ENCODE assay signal across 22 cellular contexts in the genomic region with DNA sequence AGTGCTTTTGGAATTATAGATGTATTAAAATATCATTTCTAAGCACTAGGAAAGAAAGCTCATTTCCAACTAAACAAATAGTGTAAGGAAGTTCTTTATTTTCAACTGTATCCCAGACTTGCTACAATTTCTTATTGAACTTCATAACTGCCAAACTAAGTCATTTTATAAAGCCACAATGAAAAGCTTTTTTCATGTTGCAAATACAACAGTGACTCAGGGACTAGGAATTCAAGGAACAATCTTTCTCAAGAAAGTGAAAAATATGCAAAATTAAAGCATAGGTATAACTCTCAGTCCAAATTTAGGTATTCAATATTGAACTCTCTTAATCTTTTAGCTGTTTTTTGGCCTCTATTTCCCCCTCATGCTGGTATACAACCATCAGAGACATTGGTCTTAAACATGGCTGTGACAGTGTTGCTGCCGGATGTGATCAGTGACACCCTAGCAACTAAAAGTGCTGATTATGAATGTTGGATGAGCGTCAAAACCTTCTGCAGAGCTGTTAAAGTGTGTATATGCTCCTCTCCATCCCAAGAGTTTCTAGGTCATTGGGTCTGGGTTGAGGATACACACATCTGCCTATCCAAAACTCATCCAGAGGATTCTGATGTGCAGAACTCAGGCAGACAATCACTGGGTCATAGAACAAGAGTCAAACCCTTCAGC.
A peak's percentile ranks its signal among the peaks of the same experiment; 100 is the strongest.
DNase-seq lines count a peak whose midpoint lies in the region; ATAC-seq, FAIRE-seq and TF ChIP-seq lines count a peak whose summit lies in the region.
"Had no signal": no experiment of that assay in that cellular context is flagged by ENCODE, and none has a peak within 500 bp of the region (broad histone marks: within the 10 kb centered on the region; RNA-seq: fewer than 3 reads in every experiment).

No MANE protein-coding gene starts in this region.

- H3K4me3 ChIP-seq in GM23248, result peak overlapping the region; percentile 40; the same call in 1 of the 2 replicates
- no peak overlapping the region for H3K4me3 ChIP-seq in astrocyte (ENCODE audit: insufficient read depth, low read depth, low read length)
- H3K4me3 ChIP-seq in foreskin fibroblast (ENCODE audit: low read depth in 1 of 2, low read length in 2 of 2), result no peak overlapping the region
- no peak overlapping the region for H3K4me3 ChIP-seq in smooth muscle cell
- H3K4me3 ChIP-seq: coronary artery, ovary, SJCRH30, tibial artery had no signal

- ATAC-seq in GM19035 (IDR thresholded peaks at IDR 0.05; ENCODE audit: unreplicated experiment), result no peak

- H3K9me3 Mint-ChIP-seq in astrocyte (ENCODE audit: unreplicated experiment) (no peaks in the 10 kb centered on the region), chondrocyte (ENCODE audit: low read depth) (peaks cover 16% of the 10 kb centered on the region)

- no peaks in the 10 kb centered on the region for H3K36me3 ChIP-seq in GM23248 (ENCODE audit: low read depth)
- no peaks in the 10 kb centered on the region for H3K36me3 ChIP-seq in astrocyte (ENCODE audit: insufficient read depth, low read length)
- H3K36me3 ChIP-seq in smooth muscle cell (ENCODE audit: low read depth), result no peaks in the 10 kb centered on the region
- H3K36me3 ChIP-seq: ovary, SJCRH30, tibial artery had no signal

- H3K27me3 ChIP-seq in GM23248 (replicated peaks; ENCODE audit: insufficient read depth), result no peaks in the 10 kb centered on the region
- H3K27me3 ChIP-seq in astrocyte (ENCODE audit: insufficient read depth, low read length), result no peaks in the 10 kb centered on the region
- no peaks in the 10 kb centered on the region for H3K27me3 ChIP-seq in smooth muscle cell (ENCODE audit: low read depth)
- H3K27me3 ChIP-seq: ovary, SJCRH30, tibial artery had no signal

- H2AFZ ChIP-seq in GM23248, result peak overlapping the region; percentile 31; the same call in 1 of the 2 replicates
- H2AFZ ChIP-seq in astrocyte (ENCODE audit: low read depth, low read length), result no peak overlapping the region
- H2AFZ ChIP-seq in smooth muscle cell (ENCODE audit: low read depth), result no peak overlapping the region

- H3K27me3 Mint-ChIP-seq in astrocyte (ENCODE audit: low read depth, unreplicated experiment), result no peaks in the 10 kb centered on the region
- no peaks in the 10 kb centered on the region for H3K27me3 Mint-ChIP-seq in chondrocyte (ENCODE audit: low read depth)

- H3K9me2 ChIP-seq in GM23248 (ENCODE audit: insufficient read depth), result no peaks in the 10 kb centered on the region

- H4K20me1 ChIP-seq in GM23248 (ENCODE audit: insufficient read depth), result no peaks in the 10 kb centered on the region
- no peaks in the 10 kb centered on the region for H4K20me1 ChIP-seq in astrocyte (ENCODE audit: insufficient read depth, low read length)
- no peaks in the 10 kb centered on the region for H4K20me1 ChIP-seq in smooth muscle cell (ENCODE audit: low read depth)

- H3K4me1 Mint-ChIP-seq in astrocyte (ENCODE audit: low read depth, unreplicated experiment), result peaks cover 7% of the 10 kb centered on the region
- peaks cover 13% of the 10 kb centered on the region for H3K4me1 Mint-ChIP-seq in chondrocyte (ENCODE audit: low read depth)

- peak overlapping the region; percentile 82 for H3K4me2 ChIP-seq in GM23248 (ENCODE audit: unreplicated experiment)
- peak overlapping the region; percentile 52 for H3K4me2 ChIP-seq in astrocyte (ENCODE audit: low read length)
- peak overlapping the region; percentile 59 for H3K4me2 ChIP-seq in smooth muscle cell

- H3F3A ChIP-seq in GM23248 (ENCODE audit: insufficient read depth) (peaks cover 26% of the 10 kb centered on the region), smooth muscle cell (ENCODE audit: low read depth) (no peaks in the 10 kb centered on the region)

- H3K4me3 Mint-ChIP-seq in astrocyte (ENCODE audit: unreplicated experiment) (no peak overlapping the region), chondrocyte (ENCODE audit: unreplicated experiment) (no peak overlapping the region)

- 65 to 73% methylated on average over 2 of the region's 2 CpGs for WGBS in GM23248 (ENCODE audit: low coverage in 1 of 2, low lambda C conversion rate in 2 of 2, missing lambda C conversion rate in 2 of 2), 2 experiments
- 90% methylated on average over 2 of the region's 2 CpGs for WGBS in smooth muscle cell (ENCODE audit: low lambda C conversion rate)

- no peak overlapping the region for H3K27ac Mint-ChIP-seq in astrocyte (ENCODE audit: unreplicated experiment)
- H3K27ac Mint-ChIP-seq in chondrocyte (ENCODE audit: unreplicated experiment), result no peak overlapping the region

- no peak for TF ChIP-seq CTCF in astrocyte (IDR thresholded peaks at IDR 0.05; ENCODE audit: insufficient read depth, low read depth, low read length)
- no peak for TF ChIP-seq CTCF in foreskin fibroblast (IDR thresholded peaks at IDR 0.05; ENCODE audit: low read depth, low read length)
- TF ChIP-seq CTCF in smooth muscle cell (IDR thresholded peaks at IDR 0.05; ENCODE audit: borderline replicate concordance, insufficient read depth, poor library complexity, severe bottlenecking), result no peak
- TF ChIP-seq CTCF in chondrocyte (IDR thresholded peaks at IDR 0.05), result no peak

- H3K9me3 ChIP-seq in GM23248 (ENCODE audit: low read depth) (no peaks in the 10 kb centered on the region), astrocyte (ENCODE audit: insufficient read depth, low read depth, low read length) (no peaks in the 10 kb centered on the region), smooth muscle cell (replicated peaks; ENCODE audit: low read depth) (no peaks in the 10 kb centered on the region)
- H3K9me3 ChIP-seq: ovary, SJCRH30, tibial artery had no signal

- H3K9ac ChIP-seq in GM23248, result peak overlapping the region; percentile 12
- H3K9ac ChIP-seq in astrocyte (ENCODE audit: low read length), result no peak overlapping the region
- H3K9ac ChIP-seq in smooth muscle cell (ENCODE audit: low read depth), result no peak overlapping the region

- H3K79me2 ChIP-seq in GM23248 (ENCODE audit: insufficient read depth) (no peaks in the 10 kb centered on the region), astrocyte (ENCODE audit: insufficient read depth, low read length) (no peaks in the 10 kb centered on the region), smooth muscle cell (ENCODE audit: low read depth) (no peaks in the 10 kb centered on the region)

- peak; percentile 23 for FAIRE-seq in astrocyte (lab: Jason Lieb, UNC)
- FAIRE-seq: small intestine had no signal

- DNase-seq in GM23248, result peak; percentile 55
- DNase-seq in astrocyte (ENCODE audit: low read depth), result peak; percentile 58
- peak; percentile 3 to 71 for DNase-seq in foreskin fibroblast
- no peak for DNase-seq in smooth muscle cell (lab: John Stamatoyannopoulos, UW; ENCODE audit: unreplicated experiment)
- DNase-seq in activated CD4-positive, alpha-beta T cell treated with anti-CD3 and anti-CD28 coated beads, Interleukin-2, amount 50 U/mL, for 1 hour, result no peak
- DNase-seq in chondrocyte (ENCODE audit: low spot score), result no peak
- DNase-seq in head of caudate nucleus, result no peak
- DNase-seq: activated effector memory CD4-positive, alpha-beta T cell treated with anti-CD3 and anti-CD28 coated beads, Interleukin-2, amount 50 U/mL, for 16 hours; aorta; C1 segment of cervical spinal cord; H7; hypothalamus; NCI-H1048; NCI-H2081; NCI-H524 treated with DMSO at 0.1 percent for 48 hours; ovary; SJCRH30; small intestine; tibial artery had no signal

- H3K4me1 ChIP-seq in GM23248 (ENCODE audit: insufficient read depth) (peaks cover 32% of the 10 kb centered on the region), astrocyte (ENCODE audit: insufficient read depth, low read length) (peaks cover 16% of the 10 kb centered on the region), smooth muscle cell (ENCODE audit: low read depth) (no peaks in the 10 kb centered on the region)
- H3K4me1 ChIP-seq: SJCRH30 had no signal

- intact Hi-C loops in head of caudate nucleus (cut with DNase I), result no loop called here

- H3K27ac ChIP-seq in GM23248 (peak overlapping the region; percentile 67), astrocyte (ENCODE audit: low read depth, low read length) (peak overlapping the region; percentile 51), smooth muscle cell (ENCODE audit: low read depth) (peak overlapping the region; percentile 14)
- H3K27ac ChIP-seq: coronary artery, HL-60, ovary, SJCRH30, tibial artery had no signal

- in situ Hi-C loops in GM23248 (cut with MboI), result no loop called here

- no peaks in the 10 kb centered on the region for H3K36me3 Mint-ChIP-seq in astrocyte (ENCODE audit: low read depth, unreplicated experiment)
- H3K36me3 Mint-ChIP-seq in chondrocyte (ENCODE audit: low read depth), result no peaks in the 10 kb centered on the region

Comparison
In these comparisons a context has a peak if more than half of its experiments do, and no peak if none do; other contexts are left out.
1. DNase-seq: peak in GM23248 (single experiment), astrocyte (single experiment) and foreskin fibroblast (2 of 2); none in smooth muscle cell (single experiment), activated CD4-positive, alpha-beta T cell treated with anti-CD3 and anti-CD28 coated beads, Interleukin-2, amount 50 U/mL, for 1 hour (single experiment), chondrocyte (single experiment) and head of caudate nucleus (0 of 42).
2. H3K27ac ChIP-seq: peak in every context shown above with its lines; median percentile 67 in GM23248; 51 in astrocyte; 14 in smooth muscle cell.
3. Peak in every context shown above with its lines, with median percentiles within 50 percentile points of each other: H3K4me2 ChIP-seq.